Comparison of ENCODE assay signal across 13 cellular contexts in the genomic region with DNA sequence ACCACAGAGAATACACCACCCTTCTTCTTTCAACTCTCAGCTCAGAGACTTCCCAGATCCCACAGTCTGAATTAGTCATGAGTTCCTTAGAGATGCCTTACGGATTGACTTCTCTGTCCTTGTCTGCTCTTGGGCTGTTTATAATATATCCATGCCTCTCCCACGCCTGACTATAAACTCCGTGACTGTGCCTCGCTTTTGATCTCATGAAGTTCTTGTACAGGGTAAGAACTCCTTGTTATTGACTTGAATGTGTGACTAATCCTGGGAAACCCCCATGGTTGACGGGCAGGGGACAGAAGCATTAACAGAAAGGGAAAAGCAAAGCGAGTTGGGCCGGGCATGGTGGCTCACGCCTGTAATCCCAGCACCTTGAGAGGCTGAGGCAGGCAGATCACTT.
DNase-seq lines count a peak whose midpoint lies in the region; ATAC-seq, FAIRE-seq and TF ChIP-seq lines count a peak whose summit lies in the region.
"Had no signal": no experiment of that assay in that cellular context is flagged by ENCODE, and none has a peak within 500 bp of the region (broad histone marks: within the 10 kb centered on the region; RNA-seq: fewer than 3 reads in every experiment).

No MANE protein-coding gene starts in this region.

- intact Hi-C loops in left cardiac atrium (cut with DNase I), result no loop called here

- H3K4me2 ChIP-seq in fibroblast of lung (ENCODE audit: extremely low read depth, insufficient read depth, low read length), result no peak overlapping the region
- H3K4me2 ChIP-seq in smooth muscle cell, result peak overlapping the region; percentile 20

- no peak overlapping the region for H3K4me3 ChIP-seq in fibroblast of lung (replicated peaks in 1 of 4; ENCODE audit: control extremely low read depth in 1 of 4, insufficient read depth in 1 of 4, low read depth in 3 of 4, low read length in 4 of 4)
- no peak overlapping the region for H3K4me3 ChIP-seq in smooth muscle cell
- H3K4me3 ChIP-seq: body of pancreas, lung had no signal

- no peaks in the 10 kb centered on the region for H4K20me1 ChIP-seq in fibroblast of lung (ENCODE audit: control insufficient read depth, extremely low read depth, insufficient read depth, low read length)
- H4K20me1 ChIP-seq in smooth muscle cell (ENCODE audit: low read depth), result no peaks in the 10 kb centered on the region

- H3K4me1 ChIP-seq in fibroblast of lung (ENCODE audit: control insufficient read depth, extremely low read depth, insufficient read depth, low read length) (peaks cover 5% of the 10 kb centered on the region), smooth muscle cell (ENCODE audit: low read depth) (no peaks in the 10 kb centered on the region)

- H3K4me1 Mint-ChIP-seq in activated CD4-positive, alpha-beta T cell treated with anti-CD3 and anti-CD28 coated beads, Interleukin-2, amount 10 ng/mL, durations not matched to agents 7 days and 5 days, result peaks cover 46% of the 10 kb centered on the region

- DNase-seq in activated CD4-positive, alpha-beta T cell treated with anti-CD3 and anti-CD28 coated beads for 48 hours, result peak; percentile 36
- no peak for DNase-seq in activated CD4-positive, alpha-beta T cell treated with anti-CD3 and anti-CD28 coated beads, Interleukin-2, amount 10 ng/mL, durations not matched to agents 7 days and 5 days
- peak; percentile 92 for DNase-seq in RPMI7951 (ENCODE audit: low read depth)
- peak; percentile 58 to 86 for DNase-seq in fibroblast of lung (ENCODE audit: low read depth in 2 of 2)
- DNase-seq in smooth muscle cell (lab: John Stamatoyannopoulos, UW; ENCODE audit: unreplicated experiment), result peak; percentile 24
- DNase-seq in left cardiac atrium, result no peak
- no peak for DNase-seq in D721Med (ENCODE audit: insufficient read length, low spot score)
- DNase-seq: H9, SIG-M5 had no signal

- no peaks in the 10 kb centered on the region for H3K9me3 Mint-ChIP-seq in activated CD4-positive, alpha-beta T cell treated with anti-CD3 and anti-CD28 coated beads, Interleukin-2, amount 10 ng/mL, durations not matched to agents 7 days and 5 days
- H3K9me3 Mint-ChIP-seq: H9 had no signal

- H3K27me3 ChIP-seq in fibroblast of lung (ENCODE audit: control insufficient read depth, insufficient read depth, low read length), result no peaks in the 10 kb centered on the region
- H3K27me3 ChIP-seq in smooth muscle cell (ENCODE audit: low read depth), result no peaks in the 10 kb centered on the region
- H3K27me3 ChIP-seq: body of pancreas had no signal

- H3K79me2 ChIP-seq in fibroblast of lung (ENCODE audit: control insufficient read depth, insufficient read depth, low read length) (no peaks in the 10 kb centered on the region), smooth muscle cell (ENCODE audit: low read depth) (no peaks in the 10 kb centered on the region)

- H3K36me3 Mint-ChIP-seq in activated CD4-positive, alpha-beta T cell treated with anti-CD3 and anti-CD28 coated beads, Interleukin-2, amount 10 ng/mL, durations not matched to agents 7 days and 5 days (ENCODE audit: low read depth), result no peaks in the 10 kb centered on the region

- no peak overlapping the region for H3K9ac ChIP-seq in fibroblast of lung (ENCODE audit: insufficient read depth, low read length)
- peak overlapping the region; percentile 49 for H3K9ac ChIP-seq in smooth muscle cell (ENCODE audit: low read depth)

- H3K4me3 Mint-ChIP-seq in activated CD4-positive, alpha-beta T cell treated with anti-CD3 and anti-CD28 coated beads, Interleukin-2, amount 10 ng/mL, durations not matched to agents 7 days and 5 days, result no peak overlapping the region
- H3K4me3 Mint-ChIP-seq: H9 had no signal

- no peak overlapping the region for H3K27ac ChIP-seq in fibroblast of lung (ENCODE audit: insufficient read depth, low read length)
- peak overlapping the region; percentile 74 for H3K27ac ChIP-seq in smooth muscle cell (ENCODE audit: low read depth)

- H3K36me3 ChIP-seq in fibroblast of lung (ENCODE audit: control insufficient read depth, insufficient read depth, low read length) (no peaks in the 10 kb centered on the region), smooth muscle cell (ENCODE audit: low read depth) (no peaks in the 10 kb centered on the region)

- no peak overlapping the region for H3K27ac Mint-ChIP-seq in activated CD4-positive, alpha-beta T cell treated with anti-CD3 and anti-CD28 coated beads, Interleukin-2, amount 10 ng/mL, durations not matched to agents 7 days and 5 days
- H3K27ac Mint-ChIP-seq: H9, progenitor cell of endocrine pancreas had no signal

- ATAC-seq in left cardiac atrium (no peak), HG03139 (IDR thresholded peaks at IDR 0.05; ENCODE audit: unreplicated experiment) (no peak)

- H2AFZ ChIP-seq in fibroblast of lung (ENCODE audit: low read length), result no peak overlapping the region
- no peak overlapping the region for H2AFZ ChIP-seq in smooth muscle cell (ENCODE audit: low read depth)

- no peak for FAIRE-seq in D721Med (lab: Jason Lieb, UNC)

- POLR2A ChIA-PET in activated CD4-positive, alpha-beta T cell treated with anti-CD3 and anti-CD28 coated beads, Interleukin-2, amount 10 ng/mL, durations not matched to agents 7 days and 5 days (lab: Charles Lee), result no interaction called here

- 17% methylated on average over 8 of the region's 8 CpGs for WGBS in smooth muscle cell (ENCODE audit: low lambda C conversion rate)

- TF ChIP-seq CTCF in fibroblast of lung (conservative IDR thresholded peaks at IDR 0.05 in 1 of 2, IDR thresholded peaks at IDR 0.05 in 1 of 2; ENCODE audit: low read depth in 1 of 2, low read length in 2 of 2) (no peak), smooth muscle cell (IDR thresholded peaks at IDR 0.05; ENCODE audit: borderline replicate concordance, insufficient read depth, poor library complexity, severe bottlenecking) (no peak), D721Med (IDR thresholded peaks at IDR 0.05; ENCODE audit: insufficient read depth, missing control alignments) (no peak)

- peaks cover 6% of the 10 kb centered on the region for H3F3A ChIP-seq in smooth muscle cell (ENCODE audit: low read depth)

- H3K27me3 Mint-ChIP-seq in activated CD4-positive, alpha-beta T cell treated with anti-CD3 and anti-CD28 coated beads, Interleukin-2, amount 10 ng/mL, durations not matched to agents 7 days and 5 days, result peaks cover 3% of the 10 kb centered on the region
- H3K27me3 Mint-ChIP-seq: progenitor cell of endocrine pancreas had no signal

- CTCF ChIA-PET in activated CD4-positive, alpha-beta T cell treated with anti-CD3 and anti-CD28 coated beads, Interleukin-2, amount 10 ng/mL, durations not matched to agents 7 days and 5 days (lab: Charles Lee), result interaction anchor here (1.6 to 1.9 kb wide), 2 partner anchors 13 to 18 kb away, joined by 4 to 5 read pairs; no protein-coding TSS in a partner anchor

- H3K9me3 ChIP-seq in fibroblast of lung (ENCODE audit: control insufficient read depth, insufficient read depth, low read depth, low read length) (no peaks in the 10 kb centered on the region), smooth muscle cell (replicated peaks; ENCODE audit: low read depth) (no peaks in the 10 kb centered on the region)
- H3K9me3 ChIP-seq: body of pancreas had no signal

Comparison
In these comparisons a context has a peak if more than half of its experiments do, and no peak if none do; other contexts are left out.
1. DNase-seq: peak in activated CD4-positive, alpha-beta T cell treated with anti-CD3 and anti-CD28 coated beads for 48 hours (single experiment), RPMI7951 (single experiment), fibroblast of lung (2 of 2) and smooth muscle cell (single experiment); none in activated CD4-positive, alpha-beta T cell treated with anti-CD3 and anti-CD28 coated beads, Interleukin-2, amount 10 ng/mL, durations not matched to agents 7 days and 5 days (single experiment), left cardiac atrium (single experiment) and D721Med (single experiment).